ENCODE assay signal across 1 cellular context in genomic region chr19:52679598-52679997, GRCh38.
TF ChIP-seq lines count a peak whose summit lies in the region.

No MANE protein-coding gene starts in this region.

TF ChIP-seq in K562, 482 proteins besides CTCF, POLR2A, EP300 and RAD21:
- TF ChIP-seq MAFG (tag; conservative IDR thresholded peaks at IDR 0.05) = peak; percentile 28; the same call in 1 of the 2 replicates
- peak; percentile 22; the same call in 1 of the 2 replicates for TF ChIP-seq ZNF316 (IDR thresholded peaks at IDR 0.05)
- TF ChIP-seq PKNOX1 (IDR thresholded peaks at IDR 0.05) = peak; percentile 27; the same call in 1 of the 2 replicates
- TF ChIP-seq FOXK1 (CRISPR knock-in tag; IDR thresholded peaks at IDR 0.05; ENCODE audit: borderline replicate concordance) = no peak
- TF ChIP-seq PBX2 (CRISPR knock-in tag; IDR thresholded peaks at IDR 0.05; ENCODE audit: low read depth) = no peak
- peak; percentile 13; the same call in 1 of the 2 replicates for TF ChIP-seq PBX2 (tag; conservative IDR thresholded peaks at IDR 0.05; ENCODE audit: low read depth)
- peak; percentile 13 for TF ChIP-seq MEIS2 (IDR thresholded peaks at IDR 0.05; ENCODE audit: partially characterized antibody)
TF ChIP-seq in K562: peak in this region for 5.
